In genomic region chr3:52537726-52538421, GRCh38 we compare ENCODE assay signal across 8 cellular contexts.
A peak's percentile ranks its signal among the peaks of the same experiment; 100 is the strongest.
DNase-seq lines count a peak whose midpoint lies in the region; ATAC-seq lines count a peak whose summit lies in the region.

No MANE protein-coding gene starts in this region.

- no peaks in the 10 kb centered on the region for H3K9me3 Mint-ChIP-seq in stimulated activated naive CD8-positive, alpha-beta T cell treated with anti-CD3 and anti-CD28 coated beads, Interleukin-15, amount 100 ng/mL, for 72 hours

- peak overlapping the region; percentile 30 to 59 for H3K27ac Mint-ChIP-seq in stimulated activated naive CD8-positive, alpha-beta T cell treated with anti-CD3 and anti-CD28 coated beads, Interleukin-15, amount 100 ng/mL, for 72 hours

- H3K4me3 ChIP-seq in iPS-18c (ENCODE audit: insufficient read depth, low read depth, low read length), result peak overlapping the region; percentile 92

- DNase-seq in SIG-M5 treated with dmso at 0.1 percent for 504 hours (lab: John Stamatoyannopoulos, UW; ENCODE audit: unreplicated experiment) (peak; percentile 11), SIG-M5 (lab: John Stamatoyannopoulos, UW) (no peak), NOMO-1 treated with dmso at 0.1 percent for 144 hours (lab: John Stamatoyannopoulos, UW; ENCODE audit: unreplicated experiment) (no peak)
- DNase-seq in activated T-cell treated with anti-CD3 and anti-CD28 coated beads, Interleukin-2, amount 50 U/mL, for 48 hours, result peak; percentile 17 to 19
- no peak for DNase-seq in stimulated activated naive CD8-positive, alpha-beta T cell treated with anti-CD3 and anti-CD28 coated beads, Interleukin-15, amount 100 ng/mL, for 72 hours

- no peak for ATAC-seq in stimulated activated naive CD8-positive, alpha-beta T cell treated with anti-CD3 and anti-CD28 coated beads, Interleukin-15, amount 100 ng/mL, for 72 hours
- ATAC-seq in GM19452 (IDR thresholded peaks at IDR 0.05; ENCODE audit: unreplicated experiment), result no peak
- ATAC-seq in HG03378 (IDR thresholded peaks at IDR 0.05; ENCODE audit: unreplicated experiment), result no peak

- peaks cover 55% of the 10 kb centered on the region for H3K4me1 Mint-ChIP-seq in stimulated activated naive CD8-positive, alpha-beta T cell treated with anti-CD3 and anti-CD28 coated beads, Interleukin-15, amount 100 ng/mL, for 72 hours

- no peaks in the 10 kb centered on the region for H3K27me3 Mint-ChIP-seq in stimulated activated naive CD8-positive, alpha-beta T cell treated with anti-CD3 and anti-CD28 coated beads, Interleukin-15, amount 100 ng/mL, for 72 hours

- H3K4me3 Mint-ChIP-seq in stimulated activated naive CD8-positive, alpha-beta T cell treated with anti-CD3 and anti-CD28 coated beads, Interleukin-15, amount 100 ng/mL, for 72 hours, result peak overlapping the region; percentile 94 to 97

- H3K9me3 ChIP-seq in iPS-18c (ENCODE audit: control insufficient read depth, insufficient read depth, low read length), result no peaks in the 10 kb centered on the region

Comparison
In these comparisons a context has a peak if more than half of its experiments do, and no peak if none do; other contexts are left out.
1. DNase-seq: peak in SIG-M5 treated with dmso at 0.1 percent for 504 hours (single experiment) and activated T-cell treated with anti-CD3 and anti-CD28 coated beads, Interleukin-2, amount 50 U/mL, for 48 hours (2 of 2); none in SIG-M5 (single experiment), stimulated activated naive CD8-positive, alpha-beta T cell treated with anti-CD3 and anti-CD28 coated beads, Interleukin-15, amount 100 ng/mL, for 72 hours (0 of 2) and NOMO-1 treated with dmso at 0.1 percent for 144 hours (single experiment).